ENCODE assay signal across 7 cellular contexts in genomic region chr3:13428678-13429077, GRCh38. TPM values are rescaled to one million over a fixed set of nuclear protein-coding genes. Genes with fewer than 3 reads are reported as not detected.
DNase-seq lines count a peak whose midpoint lies in the region; ATAC-seq and TF ChIP-seq lines count a peak whose summit lies in the region.
"Not testable (repeated sequence)": the region's sequence is repeated elsewhere in the genome, so short reads cannot be mapped to it uniquely, and the experiment has no call there.

No MANE protein-coding gene starts in this region.

- H3K4me3 ChIP-seq in DOHH2 (ENCODE audit: low read length): peak overlapping the region; percentile 17
- not testable (repeated sequence) for H3K4me3 ChIP-seq in OCI-LY3 (ENCODE audit: low read length)

- ATAC-seq in activated CD4-positive, CD25-positive, alpha-beta regulatory T cell treated with anti-CD3 and anti-CD28 coated beads, Interleukin-2, amount 50 U/mL, for 24 hours: peak; percentile 53 to 73
- not testable (repeated sequence) for ATAC-seq in activated CD8-positive, alpha-beta memory T cell treated with anti-CD3 and anti-CD28 coated beads, Interleukin-2, amount 10 ng/mL, durations not matched to agents 7 days and 5 days
- ATAC-seq in activated naive CD4-positive, alpha-beta T cell treated with anti-CD3 and anti-CD28 coated beads, Interleukin-2, amount 50 U/mL, for 72 hours: peak; percentile 57 to 59
- peak; percentile 15 for ATAC-seq in memory B cell (ENCODE audit: low read depth)

- H3K4me2 ChIP-seq in DOHH2 (ENCODE audit: low read length): peak overlapping the region; percentile 52
- peak overlapping the region; percentile 52; the same call in 1 of the 2 replicates for H3K4me2 ChIP-seq in OCI-LY3 (ENCODE audit: low read length)

- H3K36me3 ChIP-seq in DOHH2 (ENCODE audit: control insufficient read depth, low read length); OCI-LY3 (replicated peaks; ENCODE audit: low read depth, low read length): not testable (repeated sequence)

- H4K20me1 ChIP-seq in DOHH2 (ENCODE audit: control insufficient read depth, insufficient read depth, low read depth, low read length); OCI-LY3 (ENCODE audit: insufficient read depth, low read length): not testable (repeated sequence)

- H3K4me1 ChIP-seq in DOHH2 (ENCODE audit: control insufficient read depth, low read length) (peaks cover 13% of the 10 kb centered on the region), OCI-LY3 (ENCODE audit: low read length) (peaks cover 14% of the 10 kb centered on the region)

- not testable (repeated sequence) for H3K27me3 Mint-ChIP-seq in activated CD8-positive, alpha-beta memory T cell treated with anti-CD3 and anti-CD28 coated beads, Interleukin-2, amount 10 ng/mL, durations not matched to agents 7 days and 5 days; memory B cell; stimulated activated naive CD8-positive, alpha-beta T cell treated with anti-CD3 and anti-CD28 coated beads, Interleukin-15, Interleukin-2, amounts not matched to agents 100 ng/mL and 50 ng/mL, for 24 hours

- H3K4me3 Mint-ChIP-seq in activated CD8-positive, alpha-beta memory T cell treated with anti-CD3 and anti-CD28 coated beads, Interleukin-2, amount 10 ng/mL, durations not matched to agents 7 days and 5 days; memory B cell; stimulated activated naive CD8-positive, alpha-beta T cell treated with anti-CD3 and anti-CD28 coated beads, Interleukin-15, Interleukin-2, amounts not matched to agents 100 ng/mL and 50 ng/mL, for 24 hours: not testable (repeated sequence)

- peak overlapping the region; percentile 90 for H2AFZ ChIP-seq in OCI-LY3 (ENCODE audit: low read depth, low read length)

- not testable (repeated sequence) for TF ChIP-seq CTCF in DOHH2 (IDR thresholded peaks at IDR 0.05; ENCODE audit: low read depth, low read length, poor library complexity, severe bottlenecking); OCI-LY3 (IDR thresholded peaks at IDR 0.05; ENCODE audit: low read depth, low read length)

- not testable (repeated sequence) for H3K9ac ChIP-seq in OCI-LY3 (ENCODE audit: low read length)

- not testable (repeated sequence) for H3K9me3 Mint-ChIP-seq in activated CD8-positive, alpha-beta memory T cell treated with anti-CD3 and anti-CD28 coated beads, Interleukin-2, amount 10 ng/mL, durations not matched to agents 7 days and 5 days (ENCODE audit: low read depth); activated naive CD4-positive, alpha-beta T cell treated with anti-CD3 and anti-CD28 coated beads, Interleukin-2, amount 50 U/mL, for 72 hours; memory B cell; stimulated activated naive CD8-positive, alpha-beta T cell treated with anti-CD3 and anti-CD28 coated beads, Interleukin-15, Interleukin-2, amounts not matched to agents 100 ng/mL and 50 ng/mL, for 24 hours

- H3F3A ChIP-seq in DOHH2 (ENCODE audit: control insufficient read depth, insufficient read depth): not testable (repeated sequence)

- not testable (repeated sequence) for H3K36me3 Mint-ChIP-seq in activated CD8-positive, alpha-beta memory T cell treated with anti-CD3 and anti-CD28 coated beads, Interleukin-2, amount 10 ng/mL, durations not matched to agents 7 days and 5 days; activated naive CD4-positive, alpha-beta T cell treated with anti-CD3 and anti-CD28 coated beads, Interleukin-2, amount 50 U/mL, for 72 hours; memory B cell; stimulated activated naive CD8-positive, alpha-beta T cell treated with anti-CD3 and anti-CD28 coated beads, Interleukin-15, Interleukin-2, amounts not matched to agents 100 ng/mL and 50 ng/mL, for 24 hours (ENCODE audit: low read depth)

- not testable (repeated sequence) for H3K9me2 ChIP-seq in DOHH2 (replicated peaks; ENCODE audit: control insufficient read depth, low read length)

- not testable (repeated sequence) for DNase-seq in activated CD8-positive, alpha-beta memory T cell treated with anti-CD3 and anti-CD28 coated beads, Interleukin-2, amount 10 ng/mL, durations not matched to agents 7 days and 5 days; activated naive CD4-positive, alpha-beta T cell treated with anti-CD3 and anti-CD28 coated beads, Interleukin-2, amount 50 U/mL, for 72 hours (ENCODE audit: low spot score in 2 of 2); memory B cell (ENCODE audit: low spot score in 2 of 2)

- H3K27me3 ChIP-seq in DOHH2 (ENCODE audit: control insufficient read depth, low read length); OCI-LY3 (ENCODE audit: low read depth, low read length): not testable (repeated sequence)

- CTCF ChIA-PET in activated CD8-positive, alpha-beta memory T cell treated with anti-CD3 and anti-CD28 coated beads, Interleukin-2, amount 10 ng/mL, durations not matched to agents 7 days and 5 days (lab: Charles Lee): interaction anchor here (0.7 to 3.1 kb wide), 5 partner anchors 10 to 23 kb away, joined by 3 to 18 read pairs (median 7); no protein-coding TSS in a partner anchor

- H3K9me3 ChIP-seq in DOHH2 (ENCODE audit: control insufficient read depth, insufficient read depth, low read length); OCI-LY3 (ENCODE audit: insufficient read depth, low read length): not testable (repeated sequence)

- H3K79me2 ChIP-seq in DOHH2 (ENCODE audit: control insufficient read depth, low read length); OCI-LY3 (ENCODE audit: low read length): not testable (repeated sequence)

- H3K4me1 Mint-ChIP-seq in activated CD8-positive, alpha-beta memory T cell treated with anti-CD3 and anti-CD28 coated beads, Interleukin-2, amount 10 ng/mL, durations not matched to agents 7 days and 5 days: peaks cover 21% of the 10 kb centered on the region
- not testable (repeated sequence) for H3K4me1 Mint-ChIP-seq in memory B cell
- H3K4me1 Mint-ChIP-seq in stimulated activated naive CD8-positive, alpha-beta T cell treated with anti-CD3 and anti-CD28 coated beads, Interleukin-15, Interleukin-2, amounts not matched to agents 100 ng/mL and 50 ng/mL, for 24 hours (ENCODE audit: low read depth): peaks cover 30% of the 10 kb centered on the region

- peak overlapping the region; percentile 67 for H3K27ac Mint-ChIP-seq in activated CD8-positive, alpha-beta memory T cell treated with anti-CD3 and anti-CD28 coated beads, Interleukin-2, amount 10 ng/mL, durations not matched to agents 7 days and 5 days
- peak overlapping the region; percentile 89 to 94 for H3K27ac Mint-ChIP-seq in activated naive CD4-positive, alpha-beta T cell treated with anti-CD3 and anti-CD28 coated beads, Interleukin-2, amount 50 U/mL, for 72 hours
- H3K27ac Mint-ChIP-seq in memory B cell: peak overlapping the region; percentile 69
- H3K27ac Mint-ChIP-seq in stimulated activated naive CD8-positive, alpha-beta T cell treated with anti-CD3 and anti-CD28 coated beads, Interleukin-15, Interleukin-2, amounts not matched to agents 100 ng/mL and 50 ng/mL, for 24 hours: peak overlapping the region; percentile 37

- 0 out of 2 replicates have a peak overlapping the region, but pooled peaks have one; percentile 1 for H3K27ac ChIP-seq in DOHH2 (ENCODE audit: low read depth, low read length)
- H3K27ac ChIP-seq in OCI-LY3 (ENCODE audit: low read length): not testable (repeated sequence)

RNA-seq across cellular contexts. Expression of gene NUP210, which starts 8.6 kb away (rescaled TPM):
- 100 to 1,000 TPM; 186 to 236 TPM for total RNA-seq in activated CD8-positive, alpha-beta memory T cell treated with anti-CD3 and anti-CD28 coated beads, Interleukin-2, amount 10 ng/mL, durations not matched to agents 7 days and 5 days
- total RNA-seq in activated naive CD4-positive, alpha-beta T cell treated with anti-CD3 and anti-CD28 coated beads, Interleukin-2, amount 50 U/mL, for 72 hours: 100 to 1,000 TPM; 116 to 147 TPM

RNA-seq across cellular contexts. Expression of gene HDAC11, which starts 51.4 kb away (rescaled TPM):
- 1 to 10 TPM in 1 of 2 experiments, under 1 TPM in 1; 0.70 to 1.2 TPM for total RNA-seq in activated CD8-positive, alpha-beta memory T cell treated with anti-CD3 and anti-CD28 coated beads, Interleukin-2, amount 10 ng/mL, durations not matched to agents 7 days and 5 days
- 1 to 10 TPM; 3.7 TPM for total RNA-seq in activated naive CD4-positive, alpha-beta T cell treated with anti-CD3 and anti-CD28 coated beads, Interleukin-2, amount 50 U/mL, for 72 hours

Comparison
In these comparisons a context has a peak if more than half of its experiments do, and no peak if none do; other contexts are left out.
1. H3K27ac Mint-ChIP-seq: peak in every context shown above with its lines; median percentile 92 in activated naive CD4-positive, alpha-beta T cell treated with anti-CD3 and anti-CD28 coated beads, Interleukin-2, amount 50 U/mL, for 72 hours; 69 in memory B cell; 67 in activated CD8-positive, alpha-beta memory T cell treated with anti-CD3 and anti-CD28 coated beads, Interleukin-2, amount 10 ng/mL, durations not matched to agents 7 days and 5 days; 37 in stimulated activated naive CD8-positive, alpha-beta T cell treated with anti-CD3 and anti-CD28 coated beads, Interleukin-15, Interleukin-2, amounts not matched to agents 100 ng/mL and 50 ng/mL, for 24 hours.